In genomic region chr6:74964871-74965441, GRCh38 we compare ENCODE assay signal across 29 cellular contexts.
DNase-seq lines count a peak whose midpoint lies in the region; ATAC-seq and TF ChIP-seq lines count a peak whose summit lies in the region.
"Had no signal": no experiment of that assay in that cellular context is flagged by ENCODE, and none has a peak within 500 bp of the region (broad histone marks: within the 10 kb centered on the region; RNA-seq: fewer than 3 reads in every experiment).

No MANE protein-coding gene starts in this region.

- POLR2A ChIA-PET in PC-9 (lab: Charles Lee; ENCODE audit: unreplicated experiment): no interaction called here

- no peaks in the 10 kb centered on the region for H3K4me1 ChIP-seq in PC-9 (replicated peaks; ENCODE audit: insufficient read depth)
- H3K4me1 ChIP-seq: body of pancreas, left lung, right atrium auricular region had no signal

- no TSS peak for BruUV-seq in PC-9 (replicated peaks; lab: Mats Ljungman, UMichigan)

- H3K27me3 ChIP-seq in PC-9 (ENCODE audit: insufficient read depth, low read depth): no peaks in the 10 kb centered on the region
- H3K27me3 ChIP-seq: body of pancreas, left lung, ovary, right atrium auricular region had no signal

- TF ChIP-seq CTCF in fibroblast of pulmonary artery (IDR thresholded peaks at IDR 0.05; ENCODE audit: low read length, missing control alignments) (no peak), PC-9 (conservative IDR thresholded peaks at IDR 0.05) (no peak)

- H2AFZ ChIP-seq in PC-9: no peak overlapping the region

- DNase-seq in SHP77 treated with DMSO at 0.1 percent for 48 hours (lab: John Stamatoyannopoulos, UW) (peak; percentile 5), SHP77 (lab: John Stamatoyannopoulos, UW) (no peak), fibroblast of pulmonary artery (ENCODE audit: low read depth) (peak; percentile 24), T-helper 17 cell (no peak), PC-9 (no peak), HCEC 1CT (no peak)
- peak; percentile 45 for DNase-seq in Jurkat, Clone E6-1 (ENCODE audit: low read depth, low spot score)
- DNase-seq: activated CD4-positive, alpha-beta T cell treated with anti-CD3 and anti-CD28 coated beads for 4 hours; activated naive CD4-positive, alpha-beta T cell treated with anti-CD3 and anti-CD28 coated beads, Interleukin-2, amount 50 U/mL, for 16 hours; AML-193; body of pancreas; CD4-positive, alpha-beta T cell; cerebellar nuclear complex; hypothalamus; immature natural killer cell; KG1; left lung; NCI-H2029; NCI-H526; NK-92 treated with Interleukin-12 subunit alpha and Interleukin-12 subunit beta, amount 100 ng/mL, for 24 hours; ovary; Right ventricle myocardium superior; stimulated activated naive CD4-positive, alpha-beta T cell treated with Interleukin-2 at 50 U/mL for 16 hours had no signal

- intact Hi-C loops in PC-9 (cut with micrococcal nuclease; ENCODE audit: unreplicated experiment): no loop called here

- CTCF ChIA-PET in PC-9 (lab: Charles Lee): interaction anchor here (0.6 kb wide), 1 partner anchor 214 kb away, joined by 3 read pairs; no protein-coding TSS in a partner anchor

- no peaks in the 10 kb centered on the region for H3K36me3 Mint-ChIP-seq in T-helper 17 cell (ENCODE audit: low read depth)
- H3K36me3 Mint-ChIP-seq: immature natural killer cell had no signal

- H3K27me3 Mint-ChIP-seq in T-helper 17 cell: no peaks in the 10 kb centered on the region
- H3K27me3 Mint-ChIP-seq: CD4-positive, alpha-beta T cell had no signal

- no peaks in the 10 kb centered on the region for H3K4me1 Mint-ChIP-seq in T-helper 17 cell
- H3K4me1 Mint-ChIP-seq: immature natural killer cell, neural crest cell had no signal

- no peak overlapping the region for H3K27ac ChIP-seq in PC-9
- H3K27ac ChIP-seq: body of pancreas, left lung, ovary, right atrium auricular region had no signal

- H3K9me3 ChIP-seq in T-helper 17 cell (ENCODE audit: control insufficient read depth, low read length, poor library complexity, severe bottlenecking) (no peaks in the 10 kb centered on the region), PC-9 (ENCODE audit: insufficient read depth, low read depth) (no peaks in the 10 kb centered on the region)
- H3K9me3 ChIP-seq: body of pancreas, ovary had no signal

- no peak overlapping the region for H3K4me2 ChIP-seq in PC-9

- H3K9me2 ChIP-seq in PC-9 (ENCODE audit: insufficient read depth): peaks cover 4% of the 10 kb centered on the region; the same call in 1 of the 2 replicates

- no peak for ATAC-seq in T-helper 17 cell
- ATAC-seq in GM18907 (IDR thresholded peaks at IDR 0.05; ENCODE audit: unreplicated experiment): no peak
- ATAC-seq: body of pancreas, GM12878, left lung had no signal

- no peak overlapping the region for H3K27ac Mint-ChIP-seq in T-helper 17 cell
- H3K27ac Mint-ChIP-seq: activated T-helper 2 cell treated with anti-CD3 and anti-CD28 coated beads, Interferon-gamma antibody, Interleukin-2, Interleukin-4, amounts not matched to agents 10 μg/mL and 5 μg/mL and 100 μg/mL, durations not matched to agents 14 hours and 24 hours and 36 hours; CD4-positive, alpha-beta T cell; immature natural killer cell; T-helper 2 cell treated with Interferon-gamma antibody and Interleukin-4, amounts not matched to agents 5 μg/mL and 100 μg/mL, for 36 hours had no signal

- H3K4me3 ChIP-seq in Jurkat, Clone E6-1 (ENCODE audit: low read length): no peak overlapping the region
- H3K4me3 ChIP-seq in fibroblast of pulmonary artery (replicated peaks; ENCODE audit: low read depth, low read length): no peak overlapping the region
- no peak overlapping the region for H3K4me3 ChIP-seq in PC-9
- H3K4me3 ChIP-seq: body of pancreas, GM12878, left lung, ovary, right atrium auricular region had no signal

- H3K4me3 Mint-ChIP-seq in T-helper 17 cell: no peak overlapping the region
- H3K4me3 Mint-ChIP-seq: CD4-positive, alpha-beta T cell; immature natural killer cell; neural crest cell; T-helper 2 cell treated with Interferon-gamma antibody and Interleukin-4, amounts not matched to agents 5 μg/mL and 100 μg/mL, for 36 hours had no signal

- no peaks in the 10 kb centered on the region for H3F3A ChIP-seq in PC-9 (ENCODE audit: insufficient read depth, low read depth)

- no peaks in the 10 kb centered on the region for H3K36me3 ChIP-seq in PC-9 (ENCODE audit: low read depth)
- H3K36me3 ChIP-seq: left lung, ovary, right atrium auricular region had no signal

- H3K79me2 ChIP-seq in PC-9 (ENCODE audit: low read depth): no peaks in the 10 kb centered on the region

- no peaks in the 10 kb centered on the region for H4K20me1 ChIP-seq in PC-9 (ENCODE audit: insufficient read depth)

Comparison
In these comparisons a context has a peak if more than half of its experiments do, and no peak if none do; other contexts are left out.
1. DNase-seq: peak in SHP77 treated with DMSO at 0.1 percent for 48 hours (single experiment), Jurkat, Clone E6-1 (single experiment) and fibroblast of pulmonary artery (single experiment); none in SHP77 (0 of 2), T-helper 17 cell (0 of 3), PC-9 (0 of 2) and HCEC 1CT (single experiment).